24 cellular contexts compared by ENCODE assay signal in genomic region chr13:92054389-92054788, GRCh38.
"Had no signal": no experiment of that assay in that cellular context is flagged by ENCODE, and none has a peak within 500 bp of the region (broad histone marks: within the 10 kb centered on the region; RNA-seq: fewer than 3 reads in every experiment).

No MANE protein-coding gene starts in this region.

- H3K4me1 ChIP-seq: colonic mucosa, foreskin keratinocyte, gastroesophageal sphincter, heart left ventricle, neural progenitor cell, psoas muscle, stomach, thyroid gland, vagina had no signal

- ATAC-seq: esophagus mucosa; foreskin keratinocyte; gastroesophageal sphincter; heart left ventricle; naive thymus-derived CD4-positive, alpha-beta T cell; psoas muscle; right cardiac atrium; stimulated activated effector memory CD8-positive, alpha-beta T cell treated with anti-CD3 and anti-CD28 coated beads, Interleukin-12 subunit alpha, Interleukin-12 subunit beta, amount 100 ng/mL, for 72 hours had no signal

- H3K4me3 ChIP-seq: colonic mucosa, gastroesophageal sphincter, heart left ventricle, neural progenitor cell, psoas muscle, skin epidermis, stomach, thyroid gland, vagina had no signal

- H3K9me3 ChIP-seq: colonic mucosa, gastroesophageal sphincter, psoas muscle, thyroid gland, vagina had no signal

- H3K36me3 ChIP-seq: colonic mucosa, gastroesophageal sphincter, heart left ventricle, neural progenitor cell, stomach, thyroid gland, vagina had no signal

- DNase-seq: colonic mucosa; effector CD8-positive, alpha-beta T cell; endodermal cell; foreskin keratinocyte; heart left ventricle; hippocampal formation; mesenchymal stem cell; naive thymus-derived CD4-positive, alpha-beta T cell; posterior cingulate gyrus; psoas muscle; right cardiac atrium; stimulated activated CD4-positive, alpha-beta T cell treated with anti-CD3 and anti-CD28 coated beads, Interleukin-12 subunit alpha, Interleukin-12 subunit beta, amount 100 ng/mL, for 4 hours; stimulated activated CD4-positive, alpha-beta T cell treated with anti-CD3 and anti-CD28 coated beads, Interleukin-1b, Interleukin-23, amount 100 ng/mL, for 48 hours; stimulated activated CD4-positive, alpha-beta T cell treated with anti-CD3 and anti-CD28 coated beads, Interleukin-4, amount 100 ng/mL, for 1 hour; stimulated activated naive CD4-positive, alpha-beta T cell treated with Interleukin-2 at 50 U/mL for 16 hours; stomach; thyroid gland; trophoblast cell had no signal
